In genomic region chr3:167749209-167749608, GRCh38 we compare ENCODE assay signal across 27 cellular contexts.
"Had no signal": no experiment of that assay in that cellular context is flagged by ENCODE, and none has a peak within 500 bp of the region (broad histone marks: within the 10 kb centered on the region; RNA-seq: fewer than 3 reads in every experiment).

No MANE protein-coding gene starts in this region.

- H3K4me1 ChIP-seq: ascending aorta, colonic mucosa, esophagus muscularis mucosa, left lung, sigmoid colon, vagina had no signal

- H3K9me3 ChIP-seq: ascending aorta, colonic mucosa, esophagus muscularis mucosa, left lung, sigmoid colon, thoracic aorta, vagina had no signal

- H3K4me2 ChIP-seq: hepatocyte, smooth muscle cell had no signal

- DNase-seq: activated CD4-positive, alpha-beta T cell treated with anti-CD3 and anti-CD28 coated beads for 1 hour; activated CD4-positive, alpha-beta T cell treated with anti-CD3 and anti-CD28 coated beads, Interleukin-2, amount 50 U/mL, for 1 hour; activated CD8-positive, alpha-beta T cell treated with anti-CD3 and anti-CD28 coated beads, Interleukin-2, amount 10 ng/mL, durations not matched to agents 7 days and 5 days; activated gamma-delta T cell; brain microvascular endothelial cell; colonic mucosa; dorsolateral prefrontal cortex; effector memory CD8-positive, alpha-beta T cell; glutamatergic neuron; kidney glomerular epithelial cell; left lung; naive thymus-derived CD8-positive, alpha-beta T cell; retina; sigmoid colon; stimulated activated CD4-positive, alpha-beta T cell treated with anti-CD3 and anti-CD28 coated beads, Interleukin-15, amount 100 ng/mL, for 24 hours; stimulated activated naive CD4-positive, alpha-beta T cell treated with Interleukin-2 at 50 U/mL for 16 hours; WERI-Rb-1 had no signal

- H3K79me2 ChIP-seq: hepatocyte had no signal

- H3K27ac ChIP-seq: ascending aorta, brain microvascular endothelial cell, colonic mucosa, esophagus muscularis mucosa, hepatocyte, left lung, sigmoid colon, thoracic aorta, vagina, WERI-Rb-1 had no signal

- H3K4me3 ChIP-seq: ascending aorta, colonic mucosa, esophagus muscularis mucosa, hepatocyte, left lung, lung, sigmoid colon, smooth muscle cell, thoracic aorta, vagina had no signal

- ATAC-seq: activated CD8-positive, alpha-beta T cell treated with anti-CD3 and anti-CD28 coated beads, Interleukin-2, amount 10 ng/mL, durations not matched to agents 7 days and 5 days; effector memory CD8-positive, alpha-beta T cell; naive thymus-derived CD8-positive, alpha-beta T cell had no signal

- H3K9me3 Mint-ChIP-seq: activated naive CD4-positive, alpha-beta T cell treated with anti-CD3 and anti-CD28 coated beads, Interleukin-2, amount 50 U/mL, for 24 hours; activated T-helper 1 cell treated with anti-CD3 and anti-CD28 coated beads, Interleukin-12 subunit alpha, Interleukin-12 subunit beta, Interleukin-2, Interleukin-4 antibody, amounts not matched to agents 30 ng/mL and 10 ng/mL and 1 ng/mL, durations not matched to agents 14 hours and 24 hours and 36 hours; effector memory CD8-positive, alpha-beta T cell; naive thymus-derived CD8-positive, alpha-beta T cell; type B pancreatic cell had no signal

- H3K36me3 Mint-ChIP-seq: activated naive CD4-positive, alpha-beta T cell treated with anti-CD3 and anti-CD28 coated beads, Interleukin-2, amount 50 U/mL, for 24 hours; naive thymus-derived CD8-positive, alpha-beta T cell; type B pancreatic cell had no signal

- H3K27ac Mint-ChIP-seq: activated CD8-positive, alpha-beta T cell treated with anti-CD3 and anti-CD28 coated beads, Interleukin-2, amount 10 ng/mL, durations not matched to agents 7 days and 5 days; activated naive CD4-positive, alpha-beta T cell treated with anti-CD3 and anti-CD28 coated beads, Interleukin-2, amount 50 U/mL, for 24 hours; activated T-helper 1 cell treated with anti-CD3 and anti-CD28 coated beads, Interleukin-12 subunit alpha, Interleukin-12 subunit beta, Interleukin-2, Interleukin-4 antibody, amounts not matched to agents 30 ng/mL and 10 ng/mL and 1 ng/mL, durations not matched to agents 14 hours and 24 hours and 36 hours; type B pancreatic cell had no signal

- H3K4me3 Mint-ChIP-seq: activated CD8-positive, alpha-beta T cell treated with anti-CD3 and anti-CD28 coated beads, Interleukin-2, amount 10 ng/mL, durations not matched to agents 7 days and 5 days; activated naive CD4-positive, alpha-beta T cell treated with anti-CD3 and anti-CD28 coated beads, Interleukin-2, amount 50 U/mL, for 24 hours; activated T-helper 1 cell treated with anti-CD3 and anti-CD28 coated beads, Interleukin-12 subunit alpha, Interleukin-12 subunit beta, Interleukin-2, Interleukin-4 antibody, amounts not matched to agents 30 ng/mL and 10 ng/mL and 1 ng/mL, durations not matched to agents 14 hours and 24 hours and 36 hours; effector memory CD8-positive, alpha-beta T cell; type B pancreatic cell had no signal

- H3K27me3 Mint-ChIP-seq: activated naive CD4-positive, alpha-beta T cell treated with anti-CD3 and anti-CD28 coated beads, Interleukin-2, amount 50 U/mL, for 24 hours; effector memory CD8-positive, alpha-beta T cell; naive thymus-derived CD8-positive, alpha-beta T cell; type B pancreatic cell had no signal

- H3K27me3 ChIP-seq: ascending aorta, brain microvascular endothelial cell, colonic mucosa, dorsolateral prefrontal cortex, esophagus muscularis mucosa, hepatocyte, left lung, sigmoid colon, vagina had no signal

- H3K36me3 ChIP-seq: ascending aorta, brain microvascular endothelial cell, colonic mucosa, esophagus muscularis mucosa, left lung, sigmoid colon, thoracic aorta, vagina, WERI-Rb-1 had no signal
